In genomic region chr3:172148702-172149565, GRCh38 we compare ENCODE assay signal across 12 cellular contexts.
DNase-seq lines count a peak whose midpoint lies in the region; ATAC-seq and TF ChIP-seq lines count a peak whose summit lies in the region.
"Had no signal": no experiment of that assay in that cellular context is flagged by ENCODE, and none has a peak within 500 bp of the region (broad histone marks: within the 10 kb centered on the region; RNA-seq: fewer than 3 reads in every experiment).

No MANE protein-coding gene starts in this region.

- H3K27me3 ChIP-seq in ACC112 (ENCODE audit: insufficient read depth, low read length) (no peaks in the 10 kb centered on the region), GM23338 (ENCODE audit: insufficient read depth) (no peaks in the 10 kb centered on the region)

- DNase-seq in GM23338 (ENCODE audit: low spot score) (no peak), myocyte (ENCODE audit: low read depth) (peak; percentile 67), KBM-7 (no peak), NCI-H82 treated with DMSO at 0.1 percent for 48 hours (lab: John Stamatoyannopoulos, UW; ENCODE audit: unreplicated experiment) (no peak)
- no peak for DNase-seq in stimulated activated naive CD8-positive, alpha-beta T cell treated with anti-CD3 and anti-CD28 coated beads, Interleukin-15, amount 100 ng/mL, for 72 hours
- DNase-seq: activated CD4-positive, CD25-positive, alpha-beta regulatory T cell; central memory CD4-positive, alpha-beta T cell; NCI-H2081 treated with DMSO at 0.1 percent for 48 hours had no signal

- H3K36me3 Mint-ChIP-seq in GM23338 (ENCODE audit: low read depth) = peaks cover 6% of the 10 kb centered on the region

- H3K36me3 ChIP-seq in ACC112 (ENCODE audit: insufficient read depth, low read length) (peaks cover 41% of the 10 kb centered on the region), GM23338 (ENCODE audit: insufficient read depth) (no peaks in the 10 kb centered on the region)

- H3K9me2 ChIP-seq in GM23338 (ENCODE audit: insufficient read depth) = no peaks in the 10 kb centered on the region

- H3K27ac ChIP-seq in ACC112 (ENCODE audit: low read depth, low read length) = peak overlapping the region; percentile 82
- H3K27ac ChIP-seq in GM23338 (ENCODE audit: low read depth) = peak overlapping the region; percentile 15; the same call in 1 of the 2 replicates

- H3K4me3 ChIP-seq in ACC112 (ENCODE audit: low read depth, low read length) (no peak overlapping the region), GM23338 (no peak overlapping the region)

- no peak overlapping the region; the same call in 1 of the 2 replicates for H3K27ac Mint-ChIP-seq in GM23338
- peak overlapping the region in 1 of 2 donors; percentile 55 for H3K27ac Mint-ChIP-seq in stimulated activated naive CD8-positive, alpha-beta T cell treated with anti-CD3 and anti-CD28 coated beads, Interleukin-15, amount 100 ng/mL, for 72 hours

- no peak overlapping the region for H3K4me2 ChIP-seq in GM23338

- TF ChIP-seq CTCF in GM23338 (conservative IDR thresholded peaks at IDR 0.05; ENCODE audit: low read depth in 2 of 2) = no peak

- H3K4me1 ChIP-seq in ACC112 (ENCODE audit: control insufficient read depth, insufficient read depth, low read length, unreplicated experiment) (peaks cover 60% of the 10 kb centered on the region), GM23338 (ENCODE audit: insufficient read depth) (peaks cover 76% of the 10 kb centered on the region)

- no peaks in the 10 kb centered on the region for H4K20me1 ChIP-seq in GM23338 (replicated peaks; ENCODE audit: insufficient read depth)

- peaks cover 9% of the 10 kb centered on the region for H3K27me3 Mint-ChIP-seq in GM23338 (ENCODE audit: insufficient read depth, low read depth, poor library complexity)
- no peaks in the 10 kb centered on the region for H3K27me3 Mint-ChIP-seq in stimulated activated naive CD8-positive, alpha-beta T cell treated with anti-CD3 and anti-CD28 coated beads, Interleukin-15, amount 100 ng/mL, for 72 hours
- H3K27me3 Mint-ChIP-seq: activated naive CD4-positive, alpha-beta T cell treated with anti-CD3 and anti-CD28 coated beads, Interleukin-2, amount 50 U/mL, for 24 hours had no signal

- no peak overlapping the region for H3K4me3 Mint-ChIP-seq in GM23338
- H3K4me3 Mint-ChIP-seq in stimulated activated naive CD8-positive, alpha-beta T cell treated with anti-CD3 and anti-CD28 coated beads, Interleukin-15, amount 100 ng/mL, for 72 hours = no peak overlapping the region
- H3K4me3 Mint-ChIP-seq: activated naive CD4-positive, alpha-beta T cell treated with anti-CD3 and anti-CD28 coated beads, Interleukin-2, amount 50 U/mL, for 24 hours had no signal

- H3K4me1 Mint-ChIP-seq in GM23338 = peaks cover 76% of the 10 kb centered on the region
- peaks cover 62% of the 10 kb centered on the region for H3K4me1 Mint-ChIP-seq in stimulated activated naive CD8-positive, alpha-beta T cell treated with anti-CD3 and anti-CD28 coated beads, Interleukin-15, amount 100 ng/mL, for 72 hours

- H3F3A ChIP-seq in GM23338 (replicated peaks; ENCODE audit: low read depth) = no peaks in the 10 kb centered on the region

- H3K79me2 ChIP-seq in ACC112 (ENCODE audit: control insufficient read depth, insufficient read depth, low read length, unreplicated experiment) (peaks cover 85% of the 10 kb centered on the region), GM23338 (replicated peaks; ENCODE audit: insufficient read depth) (peaks cover 99% of the 10 kb centered on the region)

- in situ Hi-C loops in KBM-7 (cut with MboI; ENCODE audit: low pct_unique_long_range_greater_than_20kb, low sequenced_read_pairs) = no loop called here

- H2AFZ ChIP-seq in ACC112 (ENCODE audit: low read length, unreplicated experiment) (no peak overlapping the region), GM23338 (no peak overlapping the region)

- ATAC-seq in GM23338 = no peak
- no peak for ATAC-seq in SK-N-SH treated with all-trans-retinoic acid at 6 μM for 48 hours
- no peak for ATAC-seq in stimulated activated naive CD8-positive, alpha-beta T cell treated with anti-CD3 and anti-CD28 coated beads, Interleukin-15, amount 100 ng/mL, for 72 hours
- ATAC-seq in HG02870 (IDR thresholded peaks at IDR 0.05; ENCODE audit: unreplicated experiment) = no peak

- H3K9me3 Mint-ChIP-seq in GM23338 = no peaks in the 10 kb centered on the region
- H3K9me3 Mint-ChIP-seq in stimulated activated naive CD8-positive, alpha-beta T cell treated with anti-CD3 and anti-CD28 coated beads, Interleukin-15, amount 100 ng/mL, for 72 hours = no peaks in the 10 kb centered on the region
- H3K9me3 Mint-ChIP-seq: activated naive CD4-positive, alpha-beta T cell treated with anti-CD3 and anti-CD28 coated beads, Interleukin-2, amount 50 U/mL, for 24 hours had no signal

TF ChIP-seq in GM23338, 12 proteins besides CTCF, POLR2A, EP300 and RAD21 (continues in another document):
- TF ChIP-seq NANOG (IDR thresholded peaks at IDR 0.05; ENCODE audit: borderline replicate concordance) = no peak

TF ChIP-seq in SK-N-SH treated with all-trans-retinoic acid at 6 μM for 48 hours, 23 proteins besides CTCF, POLR2A, EP300 and RAD21:
- TF ChIP-seq ZNF565 (CRISPR knock-in tag; conservative IDR thresholded peaks at IDR 0.05; ENCODE audit: low read depth) (no peak), SNAI2 (CRISPR knock-in tag; IDR thresholded peaks at IDR 0.05) (peak; percentile 88; the same call in 1 of the 2 replicates), ESRRG (CRISPR knock-in tag; IDR thresholded peaks at IDR 0.05) (no peak), ISL1 (CRISPR knock-in tag; IDR thresholded peaks at IDR 0.05) (peak; percentile 21; the same call in 1 of the 2 replicates)
